Comparison of ENCODE assay signal across 1 cellular context in genomic region chr17:51487947-51488346, GRCh38.
TF ChIP-seq lines count a peak whose summit lies in the region.

No MANE protein-coding gene starts in this region.

TF ChIP-seq in HepG2, 621 proteins besides CTCF, POLR2A, EP300 and RAD21 (continued from another document):
- TF ChIP-seq KIAA2018 (CRISPR knock-in tag; IDR thresholded peaks at IDR 0.05; ENCODE audit: borderline replicate concordance) (no peak), PRDM15 (CRISPR knock-in tag; IDR thresholded peaks at IDR 0.05) (peak; percentile 46; the same call in 1 of the 2 replicates)
